ENCODE assay signal across 1 cellular context in genomic region chr13:45434556-45435371, GRCh38.
TF ChIP-seq lines count a peak whose summit lies in the region.

No MANE protein-coding gene starts in this region.

TF ChIP-seq in HepG2, 621 proteins besides CTCF, POLR2A, EP300 and RAD21 (continued from another document and continues in another):
- TF ChIP-seq, protein P1, sequence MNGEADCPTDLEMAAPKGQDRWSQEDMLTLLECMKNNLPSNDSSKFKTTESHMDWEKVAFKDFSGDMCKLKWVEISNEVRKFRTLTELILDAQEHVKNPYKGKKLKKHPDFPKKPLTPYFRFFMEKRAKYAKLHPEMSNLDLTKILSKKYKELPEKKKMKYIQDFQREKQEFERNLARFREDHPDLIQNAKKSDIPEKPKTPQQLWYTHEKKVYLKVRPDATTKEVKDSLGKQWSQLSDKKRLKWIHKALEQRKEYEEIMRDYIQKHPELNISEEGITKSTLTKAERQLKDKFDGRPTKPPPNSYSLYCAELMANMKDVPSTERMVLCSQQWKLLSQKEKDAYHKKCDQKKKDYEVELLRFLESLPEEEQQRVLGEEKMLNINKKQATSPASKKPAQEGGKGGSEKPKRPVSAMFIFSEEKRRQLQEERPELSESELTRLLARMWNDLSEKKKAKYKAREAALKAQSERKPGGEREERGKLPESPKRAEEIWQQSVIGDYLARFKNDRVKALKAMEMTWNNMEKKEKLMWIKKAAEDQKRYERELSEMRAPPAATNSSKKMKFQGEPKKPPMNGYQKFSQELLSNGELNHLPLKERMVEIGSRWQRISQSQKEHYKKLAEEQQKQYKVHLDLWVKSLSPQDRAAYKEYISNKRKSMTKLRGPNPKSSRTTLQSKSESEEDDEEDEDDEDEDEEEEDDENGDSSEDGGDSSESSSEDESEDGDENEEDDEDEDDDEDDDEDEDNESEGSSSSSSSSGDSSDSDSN (CRISPR knock-in tag; IDR thresholded peaks at IDR 0.05): peak; percentile 13; the same call in 1 of the 2 replicates
- no peak for TF ChIP-seq ZNF235 (CRISPR knock-in tag; IDR thresholded peaks at IDR 0.05; ENCODE audit: borderline replicate concordance)
- no peak for TF ChIP-seq ZNF513 (CRISPR knock-in tag; conservative IDR thresholded peaks at IDR 0.05)
- TF ChIP-seq, protein P2, sequence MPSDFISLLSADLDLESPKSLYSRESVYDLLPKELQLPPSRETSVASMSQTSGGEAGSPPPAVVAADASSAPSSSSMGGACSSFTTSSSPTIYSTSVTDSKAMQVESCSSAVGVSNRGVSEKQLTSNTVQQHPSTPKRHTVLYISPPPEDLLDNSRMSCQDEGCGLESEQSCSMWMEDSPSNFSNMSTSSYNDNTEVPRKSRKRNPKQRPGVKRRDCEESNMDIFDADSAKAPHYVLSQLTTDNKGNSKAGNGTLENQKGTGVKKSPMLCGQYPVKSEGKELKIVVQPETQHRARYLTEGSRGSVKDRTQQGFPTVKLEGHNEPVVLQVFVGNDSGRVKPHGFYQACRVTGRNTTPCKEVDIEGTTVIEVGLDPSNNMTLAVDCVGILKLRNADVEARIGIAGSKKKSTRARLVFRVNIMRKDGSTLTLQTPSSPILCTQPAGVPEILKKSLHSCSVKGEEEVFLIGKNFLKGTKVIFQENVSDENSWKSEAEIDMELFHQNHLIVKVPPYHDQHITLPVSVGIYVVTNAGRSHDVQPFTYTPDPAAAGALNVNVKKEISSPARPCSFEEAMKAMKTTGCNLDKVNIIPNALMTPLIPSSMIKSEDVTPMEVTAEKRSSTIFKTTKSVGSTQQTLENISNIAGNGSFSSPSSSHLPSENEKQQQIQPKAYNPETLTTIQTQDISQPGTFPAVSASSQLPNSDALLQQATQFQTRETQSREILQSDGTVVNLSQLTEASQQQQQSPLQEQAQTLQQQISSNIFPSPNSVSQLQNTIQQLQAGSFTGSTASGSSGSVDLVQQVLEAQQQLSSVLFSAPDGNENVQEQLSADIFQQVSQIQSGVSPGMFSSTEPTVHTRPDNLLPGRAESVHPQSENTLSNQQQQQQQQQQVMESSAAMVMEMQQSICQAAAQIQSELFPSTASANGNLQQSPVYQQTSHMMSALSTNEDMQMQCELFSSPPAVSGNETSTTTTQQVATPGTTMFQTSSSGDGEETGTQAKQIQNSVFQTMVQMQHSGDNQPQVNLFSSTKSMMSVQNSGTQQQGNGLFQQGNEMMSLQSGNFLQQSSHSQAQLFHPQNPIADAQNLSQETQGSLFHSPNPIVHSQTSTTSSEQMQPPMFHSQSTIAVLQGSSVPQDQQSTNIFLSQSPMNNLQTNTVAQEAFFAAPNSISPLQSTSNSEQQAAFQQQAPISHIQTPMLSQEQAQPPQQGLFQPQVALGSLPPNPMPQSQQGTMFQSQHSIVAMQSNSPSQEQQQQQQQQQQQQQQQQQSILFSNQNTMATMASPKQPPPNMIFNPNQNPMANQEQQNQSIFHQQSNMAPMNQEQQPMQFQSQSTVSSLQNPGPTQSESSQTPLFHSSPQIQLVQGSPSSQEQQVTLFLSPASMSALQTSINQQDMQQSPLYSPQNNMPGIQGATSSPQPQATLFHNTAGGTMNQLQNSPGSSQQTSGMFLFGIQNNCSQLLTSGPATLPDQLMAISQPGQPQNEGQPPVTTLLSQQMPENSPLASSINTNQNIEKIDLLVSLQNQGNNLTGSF (CRISPR knock-in tag; IDR thresholded peaks at IDR 0.05): no peak
- TF ChIP-seq ZNF773 (CRISPR knock-in tag; IDR thresholded peaks at IDR 0.05; ENCODE audit: borderline replicate concordance): no peak
- peak; percentile 58; the same call in 1 of the 2 replicates for TF ChIP-seq ZNF501 (CRISPR knock-in tag; IDR thresholded peaks at IDR 0.05)
- peak; percentile 59; the same call in 1 of the 2 replicates for TF ChIP-seq TGIF2 (CRISPR knock-in tag; IDR thresholded peaks at IDR 0.05)
- TF ChIP-seq XBP1 (CRISPR knock-in tag; IDR thresholded peaks at IDR 0.05): no peak
- no peak for TF ChIP-seq ZNF670 (CRISPR knock-in tag; IDR thresholded peaks at IDR 0.05; ENCODE audit: borderline replicate concordance)
- TF ChIP-seq ZNF10 (CRISPR knock-in tag; IDR thresholded peaks at IDR 0.05; ENCODE audit: borderline replicate concordance, low read depth): no peak
- no peak for TF ChIP-seq KLF13 (CRISPR knock-in tag; IDR thresholded peaks at IDR 0.05)
- no peak for TF ChIP-seq ZNF615 (CRISPR knock-in tag; IDR thresholded peaks at IDR 0.05; ENCODE audit: borderline replicate concordance)
- TF ChIP-seq, protein P3, sequence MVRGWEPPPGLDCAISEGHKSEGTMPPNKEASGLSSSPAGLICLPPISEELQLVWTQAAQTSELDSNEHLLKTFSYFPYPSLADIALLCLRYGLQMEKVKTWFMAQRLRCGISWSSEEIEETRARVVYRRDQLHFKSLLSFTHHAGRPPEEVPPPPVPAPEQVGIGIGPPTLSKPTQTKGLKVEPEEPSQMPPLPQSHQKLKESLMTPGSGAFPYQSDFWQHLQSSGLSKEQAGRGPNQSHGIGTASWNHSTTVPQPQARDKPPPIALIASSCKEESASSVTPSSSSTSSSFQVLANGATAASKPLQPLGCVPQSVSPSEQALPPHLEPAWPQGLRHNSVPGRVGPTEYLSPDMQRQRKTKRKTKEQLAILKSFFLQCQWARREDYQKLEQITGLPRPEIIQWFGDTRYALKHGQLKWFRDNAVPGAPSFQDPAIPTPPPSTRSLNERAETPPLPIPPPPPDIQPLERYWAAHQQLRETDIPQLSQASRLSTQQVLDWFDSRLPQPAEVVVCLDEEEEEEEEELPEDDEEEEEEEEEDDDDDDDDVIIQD (CRISPR knock-in tag; IDR thresholded peaks at IDR 0.05; ENCODE audit: low read depth): no peak
- TF ChIP-seq ZBTB8A (CRISPR knock-in tag; IDR thresholded peaks at IDR 0.05; ENCODE audit: borderline replicate concordance, low read depth): no peak
- no peak for TF ChIP-seq TBX3 (IDR thresholded peaks at IDR 0.05; ENCODE audit: borderline replicate concordance)
- no peak for TF ChIP-seq ZNF253 (CRISPR knock-in tag; IDR thresholded peaks at IDR 0.05; ENCODE audit: borderline replicate concordance)
- TF ChIP-seq KMT2A (CRISPR knock-in tag; IDR thresholded peaks at IDR 0.05): no peak; the same call in 1 of the 2 replicates
- TF ChIP-seq HNF4A (CRISPR knock-in tag; IDR thresholded peaks at IDR 0.05): peak; percentile 43
- no peak for TF ChIP-seq SUZ12 (IDR thresholded peaks at IDR 0.05; ENCODE audit: low read depth, low read length)
- TF ChIP-seq ZNF124 (CRISPR knock-in tag; IDR thresholded peaks at IDR 0.05): no peak
- TF ChIP-seq KLF16 (CRISPR knock-in tag; IDR thresholded peaks at IDR 0.05): peak in 1 of 2 experiments; percentile 54; a peak in 1 of 4 replicates
- TF ChIP-seq ZBTB39 (CRISPR knock-in tag; IDR thresholded peaks at IDR 0.05): no peak
- TF ChIP-seq, protein P4, sequence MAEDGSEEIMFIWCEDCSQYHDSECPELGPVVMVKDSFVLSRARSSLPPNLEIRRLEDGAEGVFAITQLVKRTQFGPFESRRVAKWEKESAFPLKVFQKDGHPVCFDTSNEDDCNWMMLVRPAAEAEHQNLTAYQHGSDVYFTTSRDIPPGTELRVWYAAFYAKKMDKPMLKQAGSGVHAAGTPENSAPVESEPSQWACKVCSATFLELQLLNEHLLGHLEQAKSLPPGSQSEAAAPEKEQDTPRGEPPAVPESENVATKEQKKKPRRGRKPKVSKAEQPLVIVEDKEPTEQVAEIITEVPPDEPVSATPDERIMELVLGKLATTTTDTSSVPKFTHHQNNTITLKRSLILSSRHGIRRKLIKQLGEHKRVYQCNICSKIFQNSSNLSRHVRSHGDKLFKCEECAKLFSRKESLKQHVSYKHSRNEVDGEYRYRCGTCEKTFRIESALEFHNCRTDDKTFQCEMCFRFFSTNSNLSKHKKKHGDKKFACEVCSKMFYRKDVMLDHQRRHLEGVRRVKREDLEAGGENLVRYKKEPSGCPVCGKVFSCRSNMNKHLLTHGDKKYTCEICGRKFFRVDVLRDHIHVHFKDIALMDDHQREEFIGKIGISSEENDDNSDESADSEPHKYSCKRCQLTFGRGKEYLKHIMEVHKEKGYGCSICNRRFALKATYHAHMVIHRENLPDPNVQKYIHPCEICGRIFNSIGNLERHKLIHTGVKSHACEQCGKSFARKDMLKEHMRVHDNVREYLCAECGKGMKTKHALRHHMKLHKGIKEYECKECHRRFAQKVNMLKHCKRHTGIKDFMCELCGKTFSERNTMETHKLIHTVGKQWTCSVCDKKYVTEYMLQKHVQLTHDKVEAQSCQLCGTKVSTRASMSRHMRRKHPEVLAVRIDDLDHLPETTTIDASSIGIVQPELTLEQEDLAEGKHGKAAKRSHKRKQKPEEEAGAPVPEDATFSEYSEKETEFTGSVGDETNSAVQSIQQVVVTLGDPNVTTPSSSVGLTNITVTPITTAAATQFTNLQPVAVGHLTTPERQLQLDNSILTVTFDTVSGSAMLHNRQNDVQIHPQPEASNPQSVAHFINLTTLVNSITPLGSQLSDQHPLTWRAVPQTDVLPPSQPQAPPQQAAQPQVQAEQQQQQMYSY (CRISPR knock-in tag; IDR thresholded peaks at IDR 0.05): no peak
- TF ChIP-seq KAT8 (CRISPR knock-in tag; IDR thresholded peaks at IDR 0.05): peak; percentile 41; the same call in 1 of the 2 replicates
- no peak for TF ChIP-seq YY1 (IDR thresholded peaks at IDR 0.05; ENCODE audit: insufficient read depth, insufficient replicate concordance, low read depth, low read length)
- no peak for TF ChIP-seq ZNF263 (CRISPR knock-in tag; IDR thresholded peaks at IDR 0.05)
- TF ChIP-seq ZNF609 (CRISPR knock-in tag; IDR thresholded peaks at IDR 0.05; ENCODE audit: borderline replicate concordance): peak; percentile 9; the same call in 1 of the 2 replicates
- no peak for TF ChIP-seq HOXD1 (CRISPR knock-in tag; IDR thresholded peaks at IDR 0.05)
- no peak; the same call in 1 of the 2 replicates for TF ChIP-seq MEIS1 (CRISPR knock-in tag; IDR thresholded peaks at IDR 0.05; ENCODE audit: borderline replicate concordance)
- no peak for TF ChIP-seq GPN1 (CRISPR knock-in tag; IDR thresholded peaks at IDR 0.05; ENCODE audit: borderline replicate concordance)
- no peak for TF ChIP-seq HMG20B (CRISPR knock-in tag; conservative IDR thresholded peaks at IDR 0.05)
- TF ChIP-seq ZNF644 (CRISPR knock-in tag; IDR thresholded peaks at IDR 0.05; ENCODE audit: low read depth): peak; percentile 73; the same call in 1 of the 2 replicates
- no peak for TF ChIP-seq ZNF777 (CRISPR knock-in tag; IDR thresholded peaks at IDR 0.05)
- no peak for TF ChIP-seq DNMT1 (CRISPR knock-in tag; IDR thresholded peaks at IDR 0.05)
- TF ChIP-seq ONECUT2 (CRISPR knock-in tag; IDR thresholded peaks at IDR 0.05): no peak
- TF ChIP-seq WIZ (CRISPR knock-in tag; IDR thresholded peaks at IDR 0.05): no peak
- no peak for TF ChIP-seq TSC22D2 (CRISPR knock-in tag; IDR thresholded peaks at IDR 0.05; ENCODE audit: borderline replicate concordance)
- no peak for TF ChIP-seq ZBTB1 (CRISPR knock-in tag; IDR thresholded peaks at IDR 0.05; ENCODE audit: borderline replicate concordance)
- TF ChIP-seq RBAK (CRISPR knock-in tag; IDR thresholded peaks at IDR 0.05): no peak
- no peak for TF ChIP-seq EED (CRISPR knock-in tag; IDR thresholded peaks at IDR 0.05)
- TF ChIP-seq ATF7-NPFF (CRISPR knock-in tag; IDR thresholded peaks at IDR 0.05; ENCODE audit: low read depth): no peak
